Comparison of ENCODE assay signal across 9 cellular contexts in genomic region chr17:1779571-1780074, GRCh38. TPM values are rescaled to one million over a fixed set of nuclear protein-coding genes. Genes with fewer than 3 reads are reported as not detected.
DNase-seq lines count a peak whose midpoint lies in the region; ATAC-seq and TF ChIP-seq lines count a peak whose summit lies in the region.
"Had no signal": no experiment of that assay in that cellular context is flagged by ENCODE, and none has a peak within 500 bp of the region (broad histone marks: within the 10 kb centered on the region; RNA-seq: fewer than 3 reads in every experiment).

No MANE protein-coding gene starts in this region.

- POLR2A ChIA-PET in PC-3 (lab: Charles Lee; ENCODE audit: unreplicated experiment): interaction anchor here (0.5 kb wide), 1 partner anchor 63 kb away, joined by 3 read pairs; no protein-coding TSS in a partner anchor

- DNase-seq in AG10803 (ENCODE audit: low read depth): peak; percentile 95
- peak; percentile 77 for DNase-seq in PC-3
- no peak for DNase-seq in esophagus muscularis mucosa (ENCODE audit: extremely low spot score)
- peak; percentile 85 for DNase-seq in non-pigmented ciliary epithelial cell (ENCODE audit: low read depth)
- DNase-seq in effector CD8-positive, alpha-beta T cell (lab: John Stamatoyannopoulos, UW): no peak
- DNase-seq in activated T-cell treated with anti-CD3 and anti-CD28 coated beads, Interleukin-2, amount 50 U/mL, for 1 hour: no peak
- DNase-seq in activated CD4-positive, alpha-beta T cell treated with anti-CD3 and anti-CD28 coated beads, Interleukin-2, amount 50 U/mL, for 1 hour: no peak

- no peaks in the 10 kb centered on the region for H3K27me3 ChIP-seq in PC-3 (ENCODE audit: low read length)
- H3K27me3 ChIP-seq in esophagus muscularis mucosa: no peaks in the 10 kb centered on the region
- H3K27me3 ChIP-seq: cardiac muscle cell had no signal

- H3K4me2 ChIP-seq in PC-3 (ENCODE audit: low read length): peak overlapping the region; percentile 61

- no peak overlapping the region for H3K9ac ChIP-seq in PC-3 (ENCODE audit: low read length)

- peak overlapping the region; percentile 15; the same call in 1 of the 2 replicates for H3K4me3 ChIP-seq in AG10803 (ENCODE audit: low read length)
- H3K4me3 ChIP-seq in PC-3 (ENCODE audit: low read length): no peak overlapping the region; the same call in 1 of the 2 replicates
- H3K4me3 ChIP-seq in esophagus muscularis mucosa: no peak overlapping the region
- H3K4me3 ChIP-seq: cardiac muscle cell had no signal

- no peak for TF ChIP-seq CTCF in AG10803 (conservative IDR thresholded peaks at IDR 0.05; ENCODE audit: low read length)
- no peak for TF ChIP-seq CTCF in PC-3 (conservative IDR thresholded peaks at IDR 0.05; ENCODE audit: low read depth, low read length)
- no peak for TF ChIP-seq CTCF in esophagus muscularis mucosa (IDR thresholded peaks at IDR 0.05)

- H3K9me3 ChIP-seq in PC-3 (ENCODE audit: low read length) (no peaks in the 10 kb centered on the region), esophagus muscularis mucosa (no peaks in the 10 kb centered on the region)

- H2AFZ ChIP-seq in PC-3 (ENCODE audit: low read length): peak overlapping the region; percentile 33; the same call in 1 of the 2 replicates

- BruUV-seq in PC-3 (replicated peaks; lab: Mats Ljungman, UMichigan): no TSS peak

- H4K20me1 ChIP-seq in PC-3 (ENCODE audit: low read length): no peaks in the 10 kb centered on the region

- no peak for TF ChIP-seq POLR2A in esophagus muscularis mucosa (IDR thresholded peaks at IDR 0.05; ENCODE audit: low read depth)

- no peaks in the 10 kb centered on the region for H3K36me3 ChIP-seq in PC-3 (ENCODE audit: low read depth, low read length)
- H3K36me3 ChIP-seq in esophagus muscularis mucosa: peaks cover 7 to 67% (median 55%) of the 10 kb centered on the region in 4 donors

- H3K27ac ChIP-seq in PC-3 (ENCODE audit: low read length): peak overlapping the region; percentile 49
- peak overlapping the region; percentile 83 to 90 (median 87) for H3K27ac ChIP-seq in esophagus muscularis mucosa (replicated peaks in 1 of 4)
- H3K27ac ChIP-seq: cardiac muscle cell had no signal

- H3F3A ChIP-seq in PC-3 (ENCODE audit: low read length, unreplicated experiment): no peaks in the 10 kb centered on the region

- CTCF ChIA-PET in PC-3 (lab: Charles Lee): interaction anchor here (1.0 to 1.2 kb wide), 2 partner anchors 11 to 58 kb away, joined by 3 to 5 read pairs; no protein-coding TSS in a partner anchor

- H3K79me2 ChIP-seq in PC-3 (ENCODE audit: low read length): no peaks in the 10 kb centered on the region

- TF ChIP-seq EP300 in esophagus muscularis mucosa (IDR thresholded peaks at IDR 0.05): no peak

- WGBS in esophagus muscularis mucosa: 44% methylated on average over 7 of the region's 7 CpGs

- ATAC-seq in PC-3 (peak; percentile 89), HG03469 (IDR thresholded peaks at IDR 0.05; ENCODE audit: unreplicated experiment) (no peak)

- H3K9me2 ChIP-seq in PC-3 (replicated peaks; ENCODE audit: low read length): no peaks in the 10 kb centered on the region

- H3K4me1 ChIP-seq in PC-3 (ENCODE audit: insufficient read depth, low read length) (peaks cover 11% of the 10 kb centered on the region), esophagus muscularis mucosa (peaks cover 30 to 57% (median 50%) of the 10 kb centered on the region in 4 donors)

- intact Hi-C loops in PC-3 (cut with micrococcal nuclease) (no loop called here), esophagus muscularis mucosa (cut with DNase I) (loop anchor here (5.0 kb wide), 1 partner anchor 57 kb away; the partner anchor contains the start of gene WDR81)

RNA-seq across cellular contexts. Expression of gene SERPINF1, which starts 17.8 kb away (rescaled TPM):
- total RNA-seq in PC-3 (2014; rRNA removed): 1.7 TPM in 1 of 2 replicates, not detected in the other
- 100 to 1,000 TPM; 177 to 464 (median 330) TPM for total RNA-seq in esophagus muscularis mucosa

RNA-seq across cellular contexts. Expression of gene SERPINF2, which starts 37.0 kb away (rescaled TPM):
- total RNA-seq in PC-3 (2014; rRNA removed) (2.2 and 2.5 TPM in 2 replicates), esophagus muscularis mucosa (1 to 10 TPM; 2.4 to 7.5 (median 3.4) TPM)

RNA-seq across cellular contexts. Expression of gene SMYD4, which starts 50.1 kb away (rescaled TPM):
- total RNA-seq in PC-3 (2014; rRNA removed) (8.1 and 9.3 TPM in 2 replicates), esophagus muscularis mucosa (10 to 100 TPM; 10.3 to 14.8 (median 11.9) TPM)

RNA-seq across cellular contexts. Expression of gene RPA1, which starts 50.2 kb away (rescaled TPM):
- total RNA-seq in PC-3 (2014; rRNA removed): 69.1 and 75.5 TPM in 2 replicates
- 10 to 100 TPM; 22.9 to 30.8 (median 29.2) TPM for total RNA-seq in esophagus muscularis mucosa

RNA-seq across cellular contexts. Expression of gene WDR81, which starts 55.1 kb away (rescaled TPM):
- 14.6 and 16.4 TPM in 2 replicates for total RNA-seq in PC-3 (2014; rRNA removed)
- total RNA-seq in esophagus muscularis mucosa: 10 to 100 TPM; 25.7 to 40.8 (median 32.1) TPM

Comparison
In these comparisons a context has a peak if more than half of its experiments do, and no peak if none do; other contexts are left out.
1. DNase-seq: peak in AG10803 (single experiment), PC-3 (single experiment) and non-pigmented ciliary epithelial cell (single experiment); none in esophagus muscularis mucosa (single experiment), effector CD8-positive, alpha-beta T cell (single experiment), activated T-cell treated with anti-CD3 and anti-CD28 coated beads, Interleukin-2, amount 50 U/mL, for 1 hour (single experiment) and activated CD4-positive, alpha-beta T cell treated with anti-CD3 and anti-CD28 coated beads, Interleukin-2, amount 50 U/mL, for 1 hour (single experiment).
2. RNA of gene SERPINF1, which starts 17.8 kb away (total RNA-seq): 177 to 464 TPM in esophagus muscularis mucosa; 1.7 TPM in PC-3; every median in the first group is over 10 times any median in the second.